Comparison of ENCODE assay signal across 13 cellular contexts in the genomic region with DNA sequence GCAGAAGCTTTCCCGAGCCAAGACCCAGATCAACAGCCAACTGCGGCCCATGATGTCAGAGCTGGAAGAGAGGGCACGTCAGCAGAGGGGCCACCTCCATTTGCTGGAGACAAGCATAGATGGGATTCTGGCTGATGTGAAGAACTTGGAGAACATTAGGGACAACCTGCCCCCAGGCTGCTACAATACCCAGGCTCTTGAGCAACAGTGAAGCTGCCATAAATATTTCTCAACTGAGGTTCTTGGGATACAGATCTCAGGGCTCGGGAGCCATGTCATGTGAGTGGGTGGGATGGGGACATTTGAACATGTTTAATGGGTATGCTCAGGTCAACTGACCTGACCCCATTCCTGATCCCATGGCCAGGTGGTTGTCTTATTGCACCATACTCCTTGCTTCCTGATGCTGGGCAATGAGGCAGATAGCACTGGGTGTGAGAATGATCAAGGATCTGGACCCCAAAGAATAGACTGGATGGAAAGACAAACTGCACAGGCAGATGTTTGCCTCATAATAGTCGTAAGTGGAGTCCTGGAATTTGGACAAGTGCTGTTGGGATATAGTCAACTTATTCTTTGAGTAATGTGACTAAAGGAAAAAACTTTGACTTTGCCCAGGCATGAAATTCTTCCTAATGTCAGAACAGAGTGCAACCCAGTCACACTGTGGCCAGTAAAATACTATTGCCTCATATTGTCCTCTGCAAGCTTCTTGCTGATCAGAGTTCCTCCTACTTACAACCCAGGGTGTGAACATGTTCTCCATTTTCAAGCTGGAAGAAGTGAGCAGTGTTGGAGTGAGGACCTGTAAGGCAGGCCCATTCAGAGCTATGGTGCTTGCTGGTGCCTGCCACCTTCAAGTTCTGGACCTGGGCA. TPM values are rescaled to one million over a fixed set of nuclear protein-coding genes. Genes with fewer than 3 reads are reported as not detected.
DNase-seq lines count a peak whose midpoint lies in the region; ATAC-seq and TF ChIP-seq lines count a peak whose summit lies in the region.
"Had no signal": no experiment of that assay in that cellular context is flagged by ENCODE, and none has a peak within 500 bp of the region (broad histone marks: within the 10 kb centered on the region; RNA-seq: fewer than 3 reads in every experiment).

No MANE protein-coding gene starts in this region.

- WGBS in stomach, 5 donors, result 79 to 91% (median 85%) methylated on average over 5 of the region's 5 CpGs

- H3K9me3 Mint-ChIP-seq in MCF 10A (ENCODE audit: unreplicated experiment), result no peaks in the 10 kb centered on the region
- H3K9me3 Mint-ChIP-seq: CD4-positive, CD25-positive, alpha-beta regulatory T cell had no signal

- H3K27ac Mint-ChIP-seq in MCF 10A (ENCODE audit: low read depth, unreplicated experiment), result peak overlapping the region; percentile 86
- H3K27ac Mint-ChIP-seq: CD4-positive, CD25-positive, alpha-beta regulatory T cell had no signal

- POLR2A ChIA-PET in HEK293 (lab: Yijun Ruan, JAX), result no interaction called here
- POLR2A ChIA-PET in MCF 10A (lab: Yijun Ruan, JAX), result interaction anchor here (0.8 to 3.1 kb wide), 15 partner anchors 9 to 403 kb away, joined by 3 to 40 read pairs (median 5); no protein-coding TSS in a partner anchor

- H3K4me3 Mint-ChIP-seq in MCF 10A (ENCODE audit: unreplicated experiment), result no peak overlapping the region

- no peaks in the 10 kb centered on the region for H3K36me3 ChIP-seq in HEK293 (ENCODE audit: control insufficient read depth in 2 of 2, insufficient read depth in 1 of 2, low read length in 2 of 2)
- H3K36me3 ChIP-seq in stomach, result peaks cover 0 to 17% (median 8%) of the 10 kb centered on the region in 4 donors
- H3K36me3 ChIP-seq: WERI-Rb-1 had no signal

- CTCF ChIA-PET in HEK293 (lab: Yijun Ruan, JAX), result interaction anchor here (0.7 to 10.3 kb wide), 4 partner anchors 9 to 412 kb away, joined by 3 to 135 read pairs (median 6); no protein-coding TSS in a partner anchor
- CTCF ChIA-PET in MCF 10A (lab: Yijun Ruan, JAX), result interaction anchor here (0.6 to 1.9 kb wide), 7 partner anchors 9 to 281 kb away, joined by 3 to 9 read pairs (median 4); no protein-coding TSS in a partner anchor

- TF ChIP-seq CTCF in HEK293 (tag by site-specific recombination; IDR thresholded peaks at IDR 0.05) (no peak), MCF 10A (IDR thresholded peaks at IDR 0.05; ENCODE audit: unreplicated experiment) (no peak), stomach (IDR thresholded peaks at IDR 0.05) (no peak)

- DNase-seq in MCF 10A (ENCODE audit: unreplicated experiment) (peak; percentile 62), islet precursor cell (peak; percentile 55), stomach (no peak), A172 (ENCODE audit: low spot score) (no peak)
- DNase-seq: activated T-cell treated with anti-CD3 and anti-CD28 coated beads, Interleukin-2, amount 50 U/mL, for 1 hour; CD4-positive, CD25-positive, alpha-beta regulatory T cell; NCI-H2107; stimulated activated CD4-positive, alpha-beta T cell treated with anti-CD3 and anti-CD28 coated beads, Interleukin-4, amount 100 ng/mL, for 1 hour; WERI-Rb-1 had no signal

- H3K4me1 Mint-ChIP-seq in MCF 10A (ENCODE audit: insufficient read depth, unreplicated experiment), result peaks cover 19% of the 10 kb centered on the region
- H3K4me1 Mint-ChIP-seq: CD4-positive, CD25-positive, alpha-beta regulatory T cell had no signal

- H3K36me3 Mint-ChIP-seq in MCF 10A (ENCODE audit: insufficient read depth, unreplicated experiment), result peaks cover 80% of the 10 kb centered on the region
- H3K36me3 Mint-ChIP-seq: CD4-positive, CD25-positive, alpha-beta regulatory T cell had no signal

- H3K27ac ChIP-seq in HEK293 (ENCODE audit: extremely low read depth, low read depth, low read length) (no peak overlapping the region), stomach (peak overlapping the region in 4 of 5 donors; percentile 53 to 70 (median 62))
- H3K27ac ChIP-seq: WERI-Rb-1 had no signal

- H3K27me3 Mint-ChIP-seq in MCF 10A (ENCODE audit: insufficient read depth, unreplicated experiment), result no peaks in the 10 kb centered on the region

- no peaks in the 10 kb centered on the region for H3K27me3 ChIP-seq in stomach

- intact Hi-C loops in MCF 10A (cut with micrococcal nuclease), result no loop called here
- intact Hi-C loops in stomach (cut with DNase I; ENCODE audit: low total_unique reads), result no loop called here

- TF ChIP-seq POLR2A in stomach (IDR thresholded peaks at IDR 0.05), result no peak

- TF ChIP-seq EP300 in stomach (IDR thresholded peaks at IDR 0.05), result no peak

- H3K4me3 ChIP-seq in HEK293 (ENCODE audit: low read depth, low read length) (no peak overlapping the region), stomach (no peak overlapping the region)

- ATAC-seq in HG03469 (IDR thresholded peaks at IDR 0.05; ENCODE audit: unreplicated experiment) (no peak), HG02623 (IDR thresholded peaks at IDR 0.05; ENCODE audit: unreplicated experiment) (no peak), HG03457 (IDR thresholded peaks at IDR 0.05; ENCODE audit: unreplicated experiment) (no peak)

- BruUV-seq in MCF 10A (replicated peaks; lab: Mats Ljungman, UMichigan), result TSS peak; percentile 72

- H3K4me1 ChIP-seq in HEK293 (ENCODE audit: control insufficient read depth, insufficient read depth, low read length) (no peaks in the 10 kb centered on the region), stomach (peaks cover 0 to 6% (median 0%) of the 10 kb centered on the region in 4 donors)

- H3K9me3 ChIP-seq in HEK293 (ENCODE audit: control insufficient read depth, insufficient read depth, low read depth, low read length) (no peaks in the 10 kb centered on the region), stomach (no peaks in the 10 kb centered on the region)

TF ChIP-seq in HEK293, 187 proteins besides CTCF, POLR2A, EP300 and RAD21:
- TF ChIP-seq ZBTB20 (tag by site-specific recombination; IDR thresholded peaks at IDR 0.05) (peak; percentile 44; the same call in 1 of the 2 replicates), ZNF426 (tag by site-specific recombination; IDR thresholded peaks at IDR 0.05) (no peak)

RNA-seq across cellular contexts. Expression of a gene that starts 57.4 kb away (rescaled TPM):
- total RNA-seq in MCF 10A (2022), result 751 and 884 TPM in 2 replicates
- 10 to 100 TPM in 4 of 5 donors, 1 to 10 TPM in 1; 5.3 to 21.3 (median 12.7) TPM for total RNA-seq in stomach
- polyA plus RNA-seq in stomach, result 10 to 100 TPM in 1 of 3 donors, 1 to 10 TPM in 2; 2.0 to 18.7 (median 4.3) TPM
- total RNA-seq in A172 (2014; rRNA removed; shearing (Covaris generic)), result 24.5 and 36.8 TPM in 2 replicates
- total RNA-seq: CD4-positive, CD25-positive, alpha-beta regulatory T cell had no signal
- polyA plus RNA-seq: CD4-positive, CD25-positive, alpha-beta regulatory T cell had no signal

Comparison
In these comparisons a context has a peak if more than half of its experiments do, and no peak if none do; other contexts are left out.
1. DNase-seq: peak in MCF 10A (single experiment) and islet precursor cell (single experiment); none in stomach (single experiment) and A172 (single experiment).
2. RNA of a gene that starts 57.4 kb away (total RNA-seq): 751 to 884 TPM in MCF 10A; 24.5 to 36.8 TPM in A172 and 5.3 to 21.3 TPM in stomach; every median in the first group is over 10 times any median in the second.